ENCODE assay signal across 16 cellular contexts in genomic region chr16:88301431-88301830, GRCh38.
DNase-seq lines count a peak whose midpoint lies in the region; ATAC-seq and TF ChIP-seq lines count a peak whose summit lies in the region.
"Had no signal": no experiment of that assay in that cellular context is flagged by ENCODE, and none has a peak within 500 bp of the region (broad histone marks: within the 10 kb centered on the region; RNA-seq: fewer than 3 reads in every experiment).

No MANE protein-coding gene starts in this region.

- no peak overlapping the region for H2AFZ ChIP-seq in neuronal stem cell (ENCODE audit: low read length)

- H3K4me3 Mint-ChIP-seq in natural killer cell treated with Interleukin-12 subunit alpha and Interleukin-12 subunit beta and Interleukin-15 and Interleukin-18, amount 100 ng/mL, for 72 hours, result no peak overlapping the region
- no peak overlapping the region for H3K4me3 Mint-ChIP-seq in natural killer cell
- H3K4me3 Mint-ChIP-seq: B cell; CD4-positive, alpha-beta memory T cell; H9 had no signal

- no peak for ATAC-seq in natural killer cell treated with Interleukin-12 subunit alpha and Interleukin-12 subunit beta and Interleukin-15 and Interleukin-18, amount 100 ng/mL, for 72 hours
- ATAC-seq in natural killer cell, result no peak
- no peak for ATAC-seq in lower lobe of right lung
- ATAC-seq: GM12878 had no signal

- no peak for TF ChIP-seq POLR2A in vagina (IDR thresholded peaks at IDR 0.05)

- no peaks in the 10 kb centered on the region for H3K36me3 Mint-ChIP-seq in natural killer cell treated with Interleukin-12 subunit alpha and Interleukin-12 subunit beta and Interleukin-15 and Interleukin-18, amount 100 ng/mL, for 72 hours
- no peaks in the 10 kb centered on the region for H3K36me3 Mint-ChIP-seq in natural killer cell
- H3K36me3 Mint-ChIP-seq: CD4-positive, alpha-beta memory T cell had no signal

- no peak overlapping the region for H3K27ac Mint-ChIP-seq in natural killer cell treated with Interleukin-12 subunit alpha and Interleukin-12 subunit beta and Interleukin-15 and Interleukin-18, amount 100 ng/mL, for 72 hours
- H3K27ac Mint-ChIP-seq in natural killer cell, result no peak overlapping the region
- H3K27ac Mint-ChIP-seq: B cell; CD4-positive, alpha-beta memory T cell; H9 had no signal

- TF ChIP-seq CTCF in natural killer cell (IDR thresholded peaks at IDR 0.05) (no peak), lower lobe of right lung (IDR thresholded peaks at IDR 0.05) (no peak), vagina (IDR thresholded peaks at IDR 0.05) (no peak)

- H4K8ac ChIP-seq in neuronal stem cell (ENCODE audit: low read depth, low read length), result no peak overlapping the region

- peak; percentile 59 for DNase-seq in natural killer cell treated with Interleukin-12 subunit alpha and Interleukin-12 subunit beta and Interleukin-15 and Interleukin-18, amount 100 ng/mL, for 72 hours (ENCODE audit: low spot score)
- DNase-seq in natural killer cell (no peak), lower lobe of right lung (peak; percentile 19), neuronal stem cell (ENCODE audit: low spot score) (no peak), vagina (ENCODE audit: extremely low spot score in 2 of 2) (no peak), CD1c-positive myeloid dendritic cell (ENCODE audit: extremely low spot score) (no peak), HuH-7 (ENCODE audit: low spot score) (no peak), NK-92 (lab: John Stamatoyannopoulos, UW; ENCODE audit: unreplicated experiment) (no peak)
- DNase-seq: 8988T; C1 segment of cervical spinal cord; CD4-positive, alpha-beta memory T cell; DMS79; GOT3; H9 had no signal

- H3K4me2 ChIP-seq in neuronal stem cell (ENCODE audit: insufficient read depth, low read length, poor library complexity, severe bottlenecking), result no peak overlapping the region

- no peak overlapping the region for H3K23ac ChIP-seq in neuronal stem cell (ENCODE audit: low read depth, low read length, poor library complexity)

- H2BK5ac ChIP-seq in neuronal stem cell (ENCODE audit: low read length), result no peak overlapping the region

- H2AK5ac ChIP-seq in neuronal stem cell (ENCODE audit: low read depth, low read length), result no peak overlapping the region

- no peak overlapping the region for H3K27ac ChIP-seq in lower lobe of right lung
- H3K27ac ChIP-seq in neuronal stem cell (replicated peaks; ENCODE audit: low read length), result no peak overlapping the region
- peak overlapping the region; percentile 68 for H3K27ac ChIP-seq in vagina

- peaks cover 7% of the 10 kb centered on the region for H3K27me3 ChIP-seq in lower lobe of right lung (ENCODE audit: low read depth)
- peaks cover 0 to 13% (median 2%) of the 10 kb centered on the region in 3 experiments for H3K27me3 ChIP-seq in neuronal stem cell (ENCODE audit: control insufficient read depth in 3 of 3, insufficient read depth in 3 of 3, low read depth in 1 of 3, low read length in 3 of 3)
- H3K27me3 ChIP-seq in vagina, result no peaks in the 10 kb centered on the region

- no peaks in the 10 kb centered on the region for H3K79me1 ChIP-seq in neuronal stem cell (ENCODE audit: low read depth, low read length)

- H2BK120ac ChIP-seq in neuronal stem cell (ENCODE audit: low read depth, low read length), result no peak overlapping the region

- no peak overlapping the region for H2BK12ac ChIP-seq in neuronal stem cell (ENCODE audit: low read length)

- peaks cover 0 to 4% of the 10 kb centered on the region in 2 donors for H3K27me3 Mint-ChIP-seq in natural killer cell treated with Interleukin-12 subunit alpha and Interleukin-12 subunit beta and Interleukin-15 and Interleukin-18, amount 100 ng/mL, for 72 hours
- peaks cover 0 to 2% of the 10 kb centered on the region in 2 donors for H3K27me3 Mint-ChIP-seq in natural killer cell (ENCODE audit: low read depth in 2 of 2)

- H3K4me1 ChIP-seq in lower lobe of right lung (peaks cover 7% of the 10 kb centered on the region), neuronal stem cell (ENCODE audit: control insufficient read depth in 2 of 2, insufficient read depth in 1 of 2, low read depth in 1 of 2, low read length in 2 of 2) (peaks cover 1 to 22% of the 10 kb centered on the region in 2 donors), vagina (peaks cover 62% of the 10 kb centered on the region)

- H3K9me3 Mint-ChIP-seq in natural killer cell treated with Interleukin-12 subunit alpha and Interleukin-12 subunit beta and Interleukin-15 and Interleukin-18, amount 100 ng/mL, for 72 hours, result peaks cover 5% of the 10 kb centered on the region
- no peaks in the 10 kb centered on the region for H3K9me3 Mint-ChIP-seq in natural killer cell

- H3K18ac ChIP-seq in neuronal stem cell (ENCODE audit: low read length), result peak overlapping the region; percentile 71

- intact Hi-C loops in natural killer cell (cut with micrococcal nuclease) (no loop called here), lower lobe of right lung (cut with DNase I) (no loop called here), vagina (cut with DNase I) (no loop called here)

- H3K4ac ChIP-seq in neuronal stem cell (ENCODE audit: low read length), result no peak overlapping the region

- no peak overlapping the region for H3K4me3 ChIP-seq in lower lobe of right lung
- no peak overlapping the region for H3K4me3 ChIP-seq in neuronal stem cell (ENCODE audit: low read length in 2 of 2)
- no peak overlapping the region for H3K4me3 ChIP-seq in vagina
- H3K4me3 ChIP-seq: GM12878 had no signal

- no peak overlapping the region for H3K14ac ChIP-seq in neuronal stem cell (ENCODE audit: low read length)

- no peaks in the 10 kb centered on the region for H3K36me3 ChIP-seq in lower lobe of right lung
- no peaks in the 10 kb centered on the region for H3K36me3 ChIP-seq in neuronal stem cell (replicated peaks in 1 of 2; ENCODE audit: control insufficient read depth in 2 of 2, insufficient read depth in 2 of 2, low read length in 2 of 2)
- no peaks in the 10 kb centered on the region for H3K36me3 ChIP-seq in vagina

- no peak overlapping the region for H4K91ac ChIP-seq in neuronal stem cell (ENCODE audit: low read depth, low read length, poor library complexity)

- no peak overlapping the region for H2BK15ac ChIP-seq in neuronal stem cell (ENCODE audit: low read length)

- H3K4me1 Mint-ChIP-seq in natural killer cell treated with Interleukin-12 subunit alpha and Interleukin-12 subunit beta and Interleukin-15 and Interleukin-18, amount 100 ng/mL, for 72 hours (ENCODE audit: low read depth in 2 of 2), result no peaks in the 10 kb centered on the region
- no peaks in the 10 kb centered on the region for H3K4me1 Mint-ChIP-seq in natural killer cell
- H3K4me1 Mint-ChIP-seq: B cell, H9 had no signal

- no peak overlapping the region for H3K9ac ChIP-seq in neuronal stem cell (ENCODE audit: low read depth, low read length, poor library complexity)

- H3K9me3 ChIP-seq in lower lobe of right lung (no peaks in the 10 kb centered on the region), neuronal stem cell (replicated peaks in 1 of 2; ENCODE audit: control insufficient read depth in 2 of 2, insufficient read depth in 1 of 2, low read depth in 1 of 2, low read length in 2 of 2) (peaks cover 5 to 15% of the 10 kb centered on the region in 2 donors), vagina (no peaks in the 10 kb centered on the region)

- no CpG with 5 or more reads among the region's 11 CpGs for WGBS in neuronal stem cell (ENCODE audit: extremely low coverage in 2 of 2, insufficient read length in 2 of 2, insufficient replicate concordance in 1 of 2), 2 donors

Comparison
In these comparisons a context has a peak if more than half of its experiments do, and no peak if none do; other contexts are left out.
1. DNase-seq: peak in natural killer cell treated with Interleukin-12 subunit alpha and Interleukin-12 subunit beta and Interleukin-15 and Interleukin-18, amount 100 ng/mL, for 72 hours (single experiment) and lower lobe of right lung (single experiment); none in natural killer cell (single experiment), neuronal stem cell (single experiment), vagina (0 of 2), CD1c-positive myeloid dendritic cell (single experiment), HuH-7 (single experiment) and NK-92 (single experiment).